19 cellular contexts compared by ENCODE assay signal in genomic region chr2:124034265-124034664, GRCh38. TPM values are rescaled to one million over a fixed set of nuclear protein-coding genes. Genes with fewer than 3 reads are reported as not detected.
DNase-seq lines count a peak whose midpoint lies in the region; ATAC-seq, FAIRE-seq and TF ChIP-seq lines count a peak whose summit lies in the region.
"Had no signal": no experiment of that assay in that cellular context is flagged by ENCODE, and none has a peak within 500 bp of the region (broad histone marks: within the 10 kb centered on the region; RNA-seq: fewer than 3 reads in every experiment).

No MANE protein-coding gene starts in this region.

- no peaks in the 10 kb centered on the region for H3K36me3 ChIP-seq in HepG2 (replicated peaks in 1 of 2; ENCODE audit: control insufficient read depth in 1 of 2, insufficient read depth in 2 of 2, low read length in 2 of 2)
- H3K36me3 ChIP-seq: BE2C had no signal

- TF ChIP-seq EP300 in HepG2 (IDR thresholded peaks at IDR 0.05; ENCODE audit: low read depth in 2 of 2, low read length in 2 of 2): no peak
- no peak for TF ChIP-seq EP300 in HepG2 (CRISPR knock-in tag; IDR thresholded peaks at IDR 0.05; ENCODE audit: borderline replicate concordance)

- H3K79me2 ChIP-seq in HepG2 (ENCODE audit: insufficient read depth, low read length): no peaks in the 10 kb centered on the region

- H3K4me3 ChIP-seq in LNCaP clone FGC (ENCODE audit: low read depth, low read length) (no peak overlapping the region), HepG2 (replicated peaks in 1 of 3; ENCODE audit: insufficient read depth in 1 of 3, low read depth in 2 of 3, low read length in 3 of 3) (no peak overlapping the region)

- no peak for TF ChIP-seq CTCF in LNCaP clone FGC (IDR thresholded peaks at IDR 0.05; ENCODE audit: control insufficient read depth, extremely low read depth, insufficient read depth)
- TF ChIP-seq CTCF in HepG2 (CRISPR knock-in tag; IDR thresholded peaks at IDR 0.05): no peak

- H3K27ac ChIP-seq in HepG2 (ENCODE audit: extremely low read length, insufficient read depth, low read length): no peak overlapping the region
- H3K27ac ChIP-seq: RWPE1 had no signal

- H3K4me2 ChIP-seq in HepG2 (ENCODE audit: low read depth, low read length): no peak overlapping the region

- 0% methylated on average over 2 of the region's 2 CpGs for WGBS in HepG2 (ENCODE audit: low lambda C conversion rate)

- H3K9me3 ChIP-seq in HepG2 (ENCODE audit: low read length): no peaks in the 10 kb centered on the region
- H3K9me3 ChIP-seq: BE2C had no signal

- TF ChIP-seq POLR2A in HepG2 (IDR thresholded peaks at IDR 0.05; ENCODE audit: insufficient read depth in 1 of 2, low read depth in 2 of 2, low read length in 2 of 2): no peak

- no peak overlapping the region for H2AFZ ChIP-seq in HepG2 (ENCODE audit: low read length)

- no peak overlapping the region for H3K9ac ChIP-seq in HepG2 (ENCODE audit: insufficient read depth, low read depth, low read length)

- no peak for ATAC-seq in HepG2

- no peaks in the 10 kb centered on the region for H3K4me1 ChIP-seq in HepG2 (ENCODE audit: insufficient read depth, low read length)
- H3K4me1 ChIP-seq: BE2C had no signal

- in situ Hi-C loops in HepG2 (cut with HindIII; ENCODE audit: extremely low pct_ligation_motif_present, low pct_unique_long_range_greater_than_20kb): no loop called here

- no peak for TF ChIP-seq RAD21 in HepG2 (CRISPR knock-in tag; IDR thresholded peaks at IDR 0.05)

- DNase-seq in DMS153 treated with DMSO at 0.1 percent for 48 hours (lab: John Stamatoyannopoulos, UW; ENCODE audit: unreplicated experiment) (peak; percentile 41), LNCaP clone FGC (ENCODE audit: low read depth) (peak; percentile 79), NCI-H748 treated with DMSO at 0.1 percent for 48 hours (lab: John Stamatoyannopoulos, UW) (peak; percentile 33), HepG2 (ENCODE audit: low spot score) (no peak), LoVo (ENCODE audit: low spot score) (no peak), SIG-M5 treated with dmso at 0.1 percent for 504 hours (lab: John Stamatoyannopoulos, UW; ENCODE audit: unreplicated experiment) (no peak), DMS79 (lab: John Stamatoyannopoulos, UW) (no peak), HCEC 1CT (no peak)
- DNase-seq: BE2C; CD4-positive, alpha-beta memory T cell; EL; KG1; MM.1S; NCI-H1092 treated with DMSO at 0.1 percent for 48 hours; NCI-H187 treated with DMSO at 0.1 percent for 48 hours; NCI-H2227 treated with DMSO at 0.1 percent for 48 hours; NCI-H526 treated with DMSO at 0.1 percent for 48 hours had no signal

- POLR2A ChIA-PET in HepG2 (lab: Yijun Ruan, JAX): no interaction called here

- H4K20me1 ChIP-seq in HepG2 (ENCODE audit: insufficient read depth, low read length): no peaks in the 10 kb centered on the region

- intact Hi-C loops in HepG2 (cut with micrococcal nuclease; ENCODE audit: unreplicated experiment): no loop called here

- no peaks in the 10 kb centered on the region for H3K27me3 ChIP-seq in HepG2 (ENCODE audit: control insufficient read depth in 1 of 2, insufficient read depth in 2 of 2, low read length in 2 of 2)
- H3K27me3 ChIP-seq: BE2C had no signal

- CTCF ChIA-PET in HepG2 (lab: Yijun Ruan, JAX; ENCODE audit: low intra/inter-chr PET ratio, low total read pairs): no interaction called here

- no peak for FAIRE-seq in HepG2 (lab: Jason Lieb, UNC)

- BruUV-seq in HepG2 (replicated peaks; lab: Mats Ljungman, UMichigan): no TSS peak

TF ChIP-seq in HepG2, 621 proteins besides CTCF, POLR2A, EP300 and RAD21:
- TF ChIP-seq RNF219 (CRISPR knock-in tag; IDR thresholded peaks at IDR 0.05) (no peak), FOSL2 (CRISPR knock-in tag; IDR thresholded peaks at IDR 0.05) (peak; percentile 53), ZNF12 (CRISPR knock-in tag; IDR thresholded peaks at IDR 0.05) (no peak)

RNA-seq across cellular contexts. Expression of gene CNTNAP5, which starts 9.2 kb away (rescaled TPM):
- not detected in 2 replicates for total RNA-seq in HepG2 (2016; rRNA removed; fragmentation: Illumina TruSeq; extraction: Trizol)
- not detected in 2 replicates for total RNA-seq in HepG2 (2016; cell fraction: cytosol; rRNA removed; fragmentation: Illumina TruSeq; extraction: Trizol; ENCODE audit: low read depth)
- not detected in 2 replicates for total RNA-seq in HepG2 (2016; cell fraction: insoluble cytoplasmic fraction; rRNA removed; fragmentation: Illumina TruSeq; extraction: Trizol)
- total RNA-seq in HepG2 (2016; cell fraction: membrane; rRNA removed; fragmentation: Illumina TruSeq; extraction: Trizol): not detected in 2 replicates
- total RNA-seq in HepG2 (2016; cell fraction: nucleus; rRNA removed; fragmentation: Illumina TruSeq; extraction: Trizol): not detected in 2 replicates
- not detected in 2 replicates for polyA plus RNA-seq in HepG2 (2011; rRNA removed)
- polyA plus RNA-seq in HepG2 (2011; cell fraction: cytosol; rRNA removed): not detected in 2 replicates
- not detected in 2 replicates for polyA plus RNA-seq in HepG2 (2011; cell fraction: nucleus; rRNA removed)
- not detected in 2 replicates for polyA plus RNA-seq in HepG2 (2012)
- polyA plus RNA-seq in HepG2 (2016; cell fraction: cytosol; fragmentation: Illumina TruSeq; extraction: Trizol; ENCODE audit: low read depth): not detected in 2 replicates
- polyA plus RNA-seq in HepG2 (2016; cell fraction: insoluble cytoplasmic fraction; fragmentation: Illumina TruSeq; extraction: Trizol; ENCODE audit: low read depth): not detected in 2 replicates
- not detected in 2 replicates for polyA plus RNA-seq in HepG2 (2016; cell fraction: membrane; fragmentation: Illumina TruSeq; extraction: Trizol; ENCODE audit: low read depth)
- not detected in 2 replicates for polyA plus RNA-seq in HepG2 (2016; cell fraction: nucleus; fragmentation: Illumina TruSeq; extraction: Trizol; ENCODE audit: insufficient read depth, low read depth)
- not detected in 2 replicates for polyA minus RNA-seq in HepG2 (2011; rRNA and poly(A)+ RNA removed; ENCODE audit: low replicate concordance)
- polyA minus RNA-seq in HepG2 (2011; cell fraction: cytosol; rRNA and poly(A)+ RNA removed): not detected in 2 replicates
- not detected in 2 replicates for polyA minus RNA-seq in HepG2 (2011; cell fraction: nucleus; rRNA and poly(A)+ RNA removed)
- total RNA-seq: CD4-positive, alpha-beta memory T cell had no signal
- polyA plus RNA-seq: AG04450; CD4-positive, alpha-beta memory T cell had no signal

Comparison
In these comparisons a context has a peak if more than half of its experiments do, and no peak if none do; other contexts are left out.
1. DNase-seq: peak in DMS153 treated with DMSO at 0.1 percent for 48 hours (single experiment), LNCaP clone FGC (single experiment) and NCI-H748 treated with DMSO at 0.1 percent for 48 hours (single experiment); none in HepG2 (single experiment), LoVo (single experiment), SIG-M5 treated with dmso at 0.1 percent for 504 hours (single experiment), DMS79 (single experiment) and HCEC 1CT (single experiment).